Comparison of ENCODE assay signal across 8 cellular contexts in the genomic region with DNA sequence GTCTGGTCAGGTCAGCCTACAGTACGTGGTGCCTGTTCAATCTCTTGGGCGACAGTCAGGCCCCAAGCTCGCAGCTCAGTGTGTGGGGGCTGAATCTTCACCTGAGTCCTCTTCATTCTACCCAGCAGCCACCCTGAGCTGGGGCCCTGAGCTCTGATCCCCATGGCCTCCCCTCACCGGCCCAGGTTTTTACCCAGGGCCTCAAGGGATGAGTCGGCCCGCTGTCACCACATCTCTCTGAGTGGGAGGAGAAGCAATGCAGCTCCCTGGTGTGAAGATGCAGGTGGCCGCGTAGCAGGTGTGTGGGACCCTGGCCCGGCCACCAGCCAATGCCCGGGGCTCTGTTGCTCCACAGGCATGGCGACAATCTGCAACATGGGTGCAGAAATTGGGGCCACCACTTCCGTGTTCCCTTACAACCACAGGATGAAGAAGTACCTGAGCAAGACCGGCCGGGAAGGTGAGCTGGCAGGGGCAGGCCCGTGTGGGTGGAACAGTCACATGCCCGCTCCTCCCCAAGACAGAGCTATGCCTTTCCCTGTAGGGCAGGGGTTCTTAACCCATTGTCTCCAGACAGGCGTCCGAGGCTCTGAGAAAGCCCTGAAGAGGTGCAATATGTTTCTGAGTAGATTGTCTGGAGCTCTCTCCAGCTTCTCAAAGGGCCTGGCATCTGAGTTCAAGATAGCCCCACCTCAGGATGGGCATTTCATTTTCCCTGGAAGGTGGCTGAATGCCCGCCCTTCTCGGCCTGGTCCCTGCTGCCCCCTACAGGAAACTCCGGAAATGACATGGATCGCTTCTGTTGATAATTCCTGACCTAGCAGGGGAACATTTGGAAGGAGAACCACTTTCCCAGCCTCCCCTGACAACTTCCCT. TPM values are rescaled to one million over a fixed set of nuclear protein-coding genes. Genes with fewer than 3 reads are reported as not detected.
A peak's percentile ranks its signal among the peaks of the same experiment; 100 is the strongest.
DNase-seq lines count a peak whose midpoint lies in the region; ATAC-seq, FAIRE-seq and TF ChIP-seq lines count a peak whose summit lies in the region.

No MANE protein-coding gene starts in this region.

- H3K4me1 ChIP-seq in CD8-positive, alpha-beta memory T cell (ENCODE audit: insufficient read depth, low read length), result no peaks in the 10 kb centered on the region
- H3K4me1 ChIP-seq in kidney (ENCODE audit: control insufficient read depth in 1 of 2, insufficient read depth in 1 of 2, low read depth in 1 of 2, low read length in 2 of 2), result peaks cover 3 to 18% of the 10 kb centered on the region in 2 donors

- H3K36me3 Mint-ChIP-seq in CD8-positive, alpha-beta memory T cell, result peaks cover 0 to 72% (median 2%) of the 10 kb centered on the region in 3 donors

- H3K36me3 ChIP-seq in CD8-positive, alpha-beta memory T cell (ENCODE audit: insufficient read depth, low read length), result peaks cover 30% of the 10 kb centered on the region
- H3K36me3 ChIP-seq in kidney (ENCODE audit: control insufficient read depth in 1 of 2, insufficient read depth in 2 of 2, low read length in 2 of 2), result peaks cover 41 to 66% of the 10 kb centered on the region in 2 donors

- in situ Hi-C loops in SK-MEL-5 (cut with HindIII; ENCODE audit: low pct_unique_long_range_greater_than_20kb, low sequenced_read_pairs), result no loop called here

- peak overlapping the region in 1 of 8 donors; percentile 57 for H3K27ac Mint-ChIP-seq in CD8-positive, alpha-beta memory T cell

- H3K4me1 Mint-ChIP-seq in CD8-positive, alpha-beta memory T cell, result no peaks in the 10 kb centered on the region

- H3K27me3 ChIP-seq in CD8-positive, alpha-beta memory T cell (ENCODE audit: insufficient read depth, low read length, poor library complexity, severe bottlenecking), result no peaks in the 10 kb centered on the region

- no peak overlapping the region for H3K4me3 Mint-ChIP-seq in CD8-positive, alpha-beta memory T cell

- DNase-seq in CD8-positive, alpha-beta memory T cell, result peak in 4 of 5 donors; percentile 11 to 60 (median 32)
- DNase-seq in HK-2 (ENCODE audit: unreplicated experiment) (peak; percentile 74), SK-MEL-5 (ENCODE audit: low read depth, low spot score) (peak; percentile 76), cerebellar cortex (ENCODE audit: low spot score) (peak; percentile 87), kidney (peak; percentile 78), GM19238 (ENCODE audit: insufficient read length, low spot score) (no peak)
- peak; percentile 40 to 45 for DNase-seq in stimulated activated CD4-positive, alpha-beta T cell treated with anti-CD3 and anti-CD28 coated beads, Interleukin-2, amount 100 ng/mL, for 48 hours

- H3K9me3 Mint-ChIP-seq in CD8-positive, alpha-beta memory T cell, result no peaks in the 10 kb centered on the region

- H3K4me3 ChIP-seq in CD8-positive, alpha-beta memory T cell (ENCODE audit: low read length), result no peak overlapping the region
- H3K4me3 ChIP-seq in kidney (ENCODE audit: low read length in 2 of 2), result no peak overlapping the region

- POLR2A ChIA-PET in CD8-positive, alpha-beta memory T cell (lab: Charles Lee), result no interaction called here

- CTCF ChIA-PET in CD8-positive, alpha-beta memory T cell (lab: Charles Lee), result interaction anchor here (0.8 to 4.7 kb wide), 9 partner anchors 10 to 280 kb away, joined by 3 to 89 read pairs (median 4); partner anchors contain the start of genes ACO2 and PHF5A

- no peak for ATAC-seq in GM21381 (IDR thresholded peaks at IDR 0.05; ENCODE audit: unreplicated experiment)

- peak; percentile 86 for TF ChIP-seq CTCF in kidney (IDR thresholded peaks at IDR 0.05; ENCODE audit: borderline replicate concordance, extremely low read depth, insufficient read depth)

- FAIRE-seq in kidney (lab: Jason Lieb, UNC), result no peak

- no peak overlapping the region for H3K27ac ChIP-seq in CD8-positive, alpha-beta memory T cell (ENCODE audit: low read depth, low read length)
- H3K27ac ChIP-seq in kidney (ENCODE audit: low read depth in 2 of 2, low read length in 2 of 2), result peak overlapping the region; percentile 1 to 7

- H3K9me3 ChIP-seq in CD8-positive, alpha-beta memory T cell (ENCODE audit: low read length), result no peaks in the 10 kb centered on the region
- H3K9me3 ChIP-seq in kidney (ENCODE audit: control insufficient read depth in 1 of 2, low read length in 2 of 2), result no peaks in the 10 kb centered on the region

- no peak overlapping the region for H3K9ac ChIP-seq in kidney (ENCODE audit: low read length in 2 of 2)

- intact Hi-C loops in kidney (cut with DNase I), result loop anchor here (5.0 kb wide), 1 partner anchor 115 kb away; no protein-coding TSS in a partner anchor

- no peaks in the 10 kb centered on the region for H3K27me3 Mint-ChIP-seq in CD8-positive, alpha-beta memory T cell

RNA-seq across cellular contexts. Expression of gene POLR3H, which starts 26.9 kb away (rescaled TPM):
- total RNA-seq in CD8-positive, alpha-beta memory T cell, result 10 to 100 TPM; 69.9 to 78.7 TPM
- polyA plus RNA-seq in CD8-positive, alpha-beta memory T cell, result 22.6 TPM
- total RNA-seq in SK-MEL-5 (2014; rRNA removed; shearing (Covaris generic)), result 20.0 and 23.9 TPM in 2 replicates
- polyA plus RNA-seq in SK-MEL-5 (2015; cell fraction: cytosol; rRNA removed), result 40.6 and 47.5 TPM in 2 replicates
- polyA plus RNA-seq in SK-MEL-5 (2015; cell fraction: nucleus; rRNA removed), result 34.4 and 37.8 TPM in 2 replicates
- total RNA-seq in kidney, result 39.4 TPM
- polyA plus RNA-seq in kidney (ENCODE audit: insufficient read depth, low read depth, low replicate concordance), result 37.4 TPM

RNA-seq across cellular contexts. Expression of gene CSDC2, which starts 43.4 kb away (rescaled TPM):
- total RNA-seq in CD8-positive, alpha-beta memory T cell, result not detected
- not detected for polyA plus RNA-seq in CD8-positive, alpha-beta memory T cell
- total RNA-seq in SK-MEL-5 (2014; rRNA removed; shearing (Covaris generic)), result not detected in 2 replicates
- not detected in 2 replicates for polyA plus RNA-seq in SK-MEL-5 (2015; cell fraction: cytosol; rRNA removed)
- polyA plus RNA-seq in SK-MEL-5 (2015; cell fraction: nucleus; rRNA removed), result not detected in 2 replicates
- 7.8 TPM for total RNA-seq in kidney
- polyA plus RNA-seq in kidney (ENCODE audit: insufficient read depth, low read depth, low replicate concordance), result 47.1 TPM

RNA-seq across cellular contexts. Expression of gene ACO2, which starts 48.5 kb away (rescaled TPM):
- 100 to 1,000 TPM; 112 to 114 TPM for total RNA-seq in CD8-positive, alpha-beta memory T cell
- 92.5 TPM for polyA plus RNA-seq in CD8-positive, alpha-beta memory T cell
- total RNA-seq in SK-MEL-5 (2014; rRNA removed; shearing (Covaris generic)), result 128 and 133 TPM in 2 replicates
- 180 and 200 TPM in 2 replicates for polyA plus RNA-seq in SK-MEL-5 (2015; cell fraction: cytosol; rRNA removed)
- 75.7 and 81.4 TPM in 2 replicates for polyA plus RNA-seq in SK-MEL-5 (2015; cell fraction: nucleus; rRNA removed)
- 119 TPM for total RNA-seq in kidney
- polyA plus RNA-seq in kidney (ENCODE audit: insufficient read depth, low read depth, low replicate concordance), result 262 TPM

RNA-seq across cellular contexts. Expression of gene PHF5A, which starts 48.9 kb away (rescaled TPM):
- 100 to 1,000 TPM; 120 to 125 TPM for total RNA-seq in CD8-positive, alpha-beta memory T cell
- polyA plus RNA-seq in CD8-positive, alpha-beta memory T cell, result 24.9 TPM
- total RNA-seq in SK-MEL-5 (2014; rRNA removed; shearing (Covaris generic)), result 116 and 124 TPM in 2 replicates
- 79.5 and 112 TPM in 2 replicates for polyA plus RNA-seq in SK-MEL-5 (2015; cell fraction: cytosol; rRNA removed)
- polyA plus RNA-seq in SK-MEL-5 (2015; cell fraction: nucleus; rRNA removed), result 17.8 and 20.1 TPM in 2 replicates
- 34.0 TPM for total RNA-seq in kidney
- polyA plus RNA-seq in kidney (ENCODE audit: insufficient read depth, low read depth, low replicate concordance), result 42.2 TPM
